ENCODE assay signal across 8 cellular contexts in genomic region chr2:178306351-178307073, GRCh38.
DNase-seq lines count a peak whose midpoint lies in the region; ATAC-seq and TF ChIP-seq lines count a peak whose summit lies in the region.

No MANE protein-coding gene starts in this region.

- H4K20me1 ChIP-seq in OCI-LY1 (ENCODE audit: insufficient read depth, low read length) = no peaks in the 10 kb centered on the region

- no peak overlapping the region for H3K4me3 ChIP-seq in OCI-LY1 (ENCODE audit: low read depth, low read length, poor library complexity, severe bottlenecking)
- no peak overlapping the region for H3K4me3 ChIP-seq in body of pancreas
- H3K4me3 ChIP-seq in right lobe of liver = no peak overlapping the region
- H3K4me3 ChIP-seq in uterus = no peak overlapping the region

- DNase-seq in activated CD4-positive, alpha-beta T cell treated with anti-CD3 and anti-CD28 coated beads for 36 hours = peak; percentile 59
- no peak for DNase-seq in activated CD4-positive, alpha-beta T cell treated with anti-CD3 and anti-CD28 coated beads for 1 hour
- DNase-seq in HK-2 (ENCODE audit: unreplicated experiment) = peak; percentile 15
- peak; percentile 53 to 71 (median 58) for DNase-seq in body of pancreas
- DNase-seq in right lobe of liver = peak; percentile 43 to 67 (median 62)
- peak in 1 of 2 donors; percentile 14 for DNase-seq in uterus

- no peaks in the 10 kb centered on the region for H3K79me2 ChIP-seq in OCI-LY1 (ENCODE audit: insufficient read depth, low read length)

- TF ChIP-seq CTCF in OCI-LY1 (IDR thresholded peaks at IDR 0.05; ENCODE audit: low read length) (peak; percentile 80), body of pancreas (IDR thresholded peaks at IDR 0.05) (peak; percentile 34 to 62 (median 53)), right lobe of liver (IDR thresholded peaks at IDR 0.05) (peak; percentile 53 to 72 (median 61)), uterus (IDR thresholded peaks at IDR 0.05) (peak in 3 of 4 experiments; percentile 11 to 17 (median 13))

- H3K36me3 Mint-ChIP-seq in activated CD4-positive, alpha-beta T cell treated with anti-CD3 and anti-CD28 coated beads for 36 hours (ENCODE audit: low read depth) = no peaks in the 10 kb centered on the region

- no peaks in the 10 kb centered on the region for H3K27me3 ChIP-seq in OCI-LY1 (ENCODE audit: insufficient read depth, low read length)
- H3K27me3 ChIP-seq in body of pancreas = no peaks in the 10 kb centered on the region
- no peaks in the 10 kb centered on the region for H3K27me3 ChIP-seq in right lobe of liver
- no peaks in the 10 kb centered on the region for H3K27me3 ChIP-seq in uterus

- H3K4me1 ChIP-seq in OCI-LY1 (ENCODE audit: insufficient read depth, low read length, severe bottlenecking) = no peaks in the 10 kb centered on the region
- peaks cover 6% of the 10 kb centered on the region for H3K4me1 ChIP-seq in body of pancreas
- H3K4me1 ChIP-seq in right lobe of liver = no peaks in the 10 kb centered on the region
- no peaks in the 10 kb centered on the region for H3K4me1 ChIP-seq in uterus

- H3K27me3 Mint-ChIP-seq in activated CD4-positive, alpha-beta T cell treated with anti-CD3 and anti-CD28 coated beads for 36 hours = peaks cover 12% of the 10 kb centered on the region

- H3K9me3 Mint-ChIP-seq in activated CD4-positive, alpha-beta T cell treated with anti-CD3 and anti-CD28 coated beads for 36 hours (ENCODE audit: low read depth) = no peaks in the 10 kb centered on the region

- peak; percentile 77 for ATAC-seq in activated CD4-positive, alpha-beta T cell treated with anti-CD3 and anti-CD28 coated beads for 36 hours
- peak; percentile 99 for ATAC-seq in GM21529 (IDR thresholded peaks at IDR 0.05; ENCODE audit: unreplicated experiment)
- peak; percentile 86 for ATAC-seq in body of pancreas
- ATAC-seq in right lobe of liver = peak; percentile 88 to 99 (median 96)

- intact Hi-C loops in activated CD4-positive, alpha-beta T cell treated with anti-CD3 and anti-CD28 coated beads for 36 hours (cut with DNase I, micrococcal nuclease) = loop anchor here (1.0 to 2.0 kb wide), 2 partner anchors 108 kb away; no protein-coding TSS in a partner anchor
- intact Hi-C loops in body of pancreas (cut with DNase I) = no loop called here
- intact Hi-C loops in right lobe of liver (cut with DNase I) = no loop called here
- intact Hi-C loops in uterus (cut with DNase I; ENCODE audit: low total_unique reads) = no loop called here

- POLR2A ChIA-PET in activated CD4-positive, alpha-beta T cell treated with anti-CD3 and anti-CD28 coated beads for 36 hours (lab: Charles Lee) = no interaction called here

- no peaks in the 10 kb centered on the region for H3K9me2 ChIP-seq in OCI-LY1 (ENCODE audit: low read depth, low read length)

- H3K36me3 ChIP-seq in OCI-LY1 (ENCODE audit: insufficient read depth, low read length) (no peaks in the 10 kb centered on the region), body of pancreas (replicated peaks in 1 of 2; ENCODE audit: insufficient read depth in 1 of 2, low read depth in 2 of 2) (no peaks in the 10 kb centered on the region), right lobe of liver (no peaks in the 10 kb centered on the region), uterus (no peaks in the 10 kb centered on the region)

- H3K9ac ChIP-seq in OCI-LY1 (ENCODE audit: low read length) = no peak overlapping the region

- CTCF ChIA-PET in activated CD4-positive, alpha-beta T cell treated with anti-CD3 and anti-CD28 coated beads for 36 hours (lab: Charles Lee) = interaction anchor here (0.7 to 2.7 kb wide), 4 partner anchors 39 to 394 kb away, joined by 3 to 10 read pairs (median 6); no protein-coding TSS in a partner anchor

- H3K27ac Mint-ChIP-seq in activated CD4-positive, alpha-beta T cell treated with anti-CD3 and anti-CD28 coated beads for 36 hours = no peak overlapping the region

- WGBS in body of pancreas, 2 donors = 19 to 22% methylated on average over 8 of the region's 8 CpGs
- WGBS in right lobe of liver (ENCODE audit: insufficient coverage, low coverage, low lambda C conversion rate, missing lambda C conversion rate) = 15% methylated on average over 6 of the region's 8 CpGs

- H3K4me1 Mint-ChIP-seq in activated CD4-positive, alpha-beta T cell treated with anti-CD3 and anti-CD28 coated beads for 36 hours = no peaks in the 10 kb centered on the region

- no peak overlapping the region for H2AFZ ChIP-seq in OCI-LY1 (ENCODE audit: low read length)

- H3K9me3 ChIP-seq in OCI-LY1 (ENCODE audit: low read length) (no peaks in the 10 kb centered on the region), body of pancreas (no peaks in the 10 kb centered on the region), right lobe of liver (no peaks in the 10 kb centered on the region), uterus (no peaks in the 10 kb centered on the region)

- TF ChIP-seq POLR2A in body of pancreas (IDR thresholded peaks at IDR 0.05) = no peak
- no peak for TF ChIP-seq POLR2A in right lobe of liver (IDR thresholded peaks at IDR 0.05)
- no peak for TF ChIP-seq POLR2A in uterus (IDR thresholded peaks at IDR 0.05)

- H3K4me3 Mint-ChIP-seq in activated CD4-positive, alpha-beta T cell treated with anti-CD3 and anti-CD28 coated beads for 36 hours = no peak overlapping the region

- H3K27ac ChIP-seq in OCI-LY1 (ENCODE audit: low read depth, low read length, poor library complexity, severe bottlenecking) (no peak overlapping the region), body of pancreas (no peak overlapping the region), right lobe of liver (no peak overlapping the region), uterus (no peak overlapping the region)

- no peaks in the 10 kb centered on the region for H3F3A ChIP-seq in OCI-LY1 (ENCODE audit: insufficient read depth, low read length)

- no peak overlapping the region for H3K4me2 ChIP-seq in OCI-LY1 (ENCODE audit: low read length)

Comparison
In these comparisons a context has a peak if more than half of its experiments do, and no peak if none do; other contexts are left out.
1. CTCF ChIP-seq: peak in every context shown above with its lines; median percentile 80 in OCI-LY1; 61 in right lobe of liver; 53 in body of pancreas; 13 in uterus.
2. intact Hi-C loops: an anchor here in activated CD4-positive, alpha-beta T cell treated with anti-CD3 and anti-CD28 coated beads for 36 hours (1.0 to 2.0 kb wide); none called in body of pancreas, right lobe of liver and uterus.